ENCODE assay signal across 19 cellular contexts in genomic region chr12:124365726-124366430, GRCh38.
DNase-seq lines count a peak whose midpoint lies in the region; ATAC-seq and TF ChIP-seq lines count a peak whose summit lies in the region.
"Had no signal": no experiment of that assay in that cellular context is flagged by ENCODE, and none has a peak within 500 bp of the region (broad histone marks: within the 10 kb centered on the region; RNA-seq: fewer than 3 reads in every experiment).

No MANE protein-coding gene starts in this region.

- peaks cover 98% of the 10 kb centered on the region for H3K4me1 ChIP-seq in left ventricle myocardium inferior

- TF ChIP-seq CTCF in left ventricle myocardium inferior (IDR thresholded peaks at IDR 0.05; ENCODE audit: borderline replicate concordance) (no peak), type B pancreatic cell (conservative IDR thresholded peaks at IDR 0.05) (no peak), natural killer cell (IDR thresholded peaks at IDR 0.05) (no peak)

- peak overlapping the region; percentile 33 for H3K27ac ChIP-seq in left ventricle myocardium inferior (replicated peaks)
- H3K27ac ChIP-seq: SJSA1, thoracic aorta had no signal

- no peaks in the 10 kb centered on the region for H3K9me3 ChIP-seq in left ventricle myocardium inferior (replicated peaks)
- H3K9me3 ChIP-seq: adrenal gland, SJSA1, thoracic aorta had no signal

- H3K4me1 Mint-ChIP-seq in type B pancreatic cell (ENCODE audit: unreplicated experiment) (peaks cover 6% of the 10 kb centered on the region), natural killer cell (peaks cover 5 to 16% of the 10 kb centered on the region in 2 donors)

- H3K36me3 Mint-ChIP-seq in type B pancreatic cell (peaks cover 4% of the 10 kb centered on the region), natural killer cell (no peaks in the 10 kb centered on the region)

- H3K27ac Mint-ChIP-seq in type B pancreatic cell (peak overlapping the region; percentile 43), natural killer cell (peak overlapping the region in 1 of 2 donors; percentile 29)
- H3K27ac Mint-ChIP-seq: T-helper 2 cell treated with Interferon-gamma antibody and Interleukin-4, amounts not matched to agents 5 μg/mL and 100 μg/mL, for 36 hours had no signal

- H3K36me3 ChIP-seq in left ventricle myocardium inferior, result peaks cover 34% of the 10 kb centered on the region

- H3K9me3 Mint-ChIP-seq in type B pancreatic cell (no peaks in the 10 kb centered on the region), natural killer cell (no peaks in the 10 kb centered on the region)
- H3K9me3 Mint-ChIP-seq: T-helper 2 cell treated with Interferon-gamma antibody and Interleukin-4, amounts not matched to agents 5 μg/mL and 100 μg/mL, for 36 hours had no signal

- H3K27me3 Mint-ChIP-seq in type B pancreatic cell (no peaks in the 10 kb centered on the region), natural killer cell (ENCODE audit: low read depth in 2 of 2) (no peaks in the 10 kb centered on the region)

- intact Hi-C loops in left ventricle myocardium inferior (cut with micrococcal nuclease), result no loop called here
- intact Hi-C loops in left ventricle myocardium superior (cut with micrococcal nuclease), result no loop called here
- intact Hi-C loops in natural killer cell (cut with micrococcal nuclease), result no loop called here

- H3K27me3 ChIP-seq in left ventricle myocardium inferior (ENCODE audit: low read depth), result no peaks in the 10 kb centered on the region
- H3K27me3 ChIP-seq: adrenal gland, SJSA1 had no signal

- no peak for ATAC-seq in left ventricle myocardium superior
- ATAC-seq in natural killer cell, result no peak
- no peak for ATAC-seq in GM18873 (IDR thresholded peaks at IDR 0.05; ENCODE audit: low FRiP score, unreplicated experiment)
- ATAC-seq: left colon had no signal

- H3K4me3 ChIP-seq in left ventricle myocardium inferior, result no peak overlapping the region
- H3K4me3 ChIP-seq: adrenal gland, SJSA1, thoracic aorta had no signal

- H3K4me3 Mint-ChIP-seq in type B pancreatic cell (no peak overlapping the region), natural killer cell (no peak overlapping the region)
- H3K4me3 Mint-ChIP-seq: T-helper 2 cell treated with Interferon-gamma antibody and Interleukin-4, amounts not matched to agents 5 μg/mL and 100 μg/mL, for 36 hours had no signal

- DNase-seq in left ventricle myocardium inferior (no peak), left ventricle myocardium superior (no peak), globus pallidus (ENCODE audit: low spot score) (peak; percentile 89), nucleus accumbens (lab: John Stamatoyannopoulos, UW) (peak in 51 of 56 donors; percentile 14 to 94 (median 64)), type B pancreatic cell (ENCODE audit: extremely low spot score, unreplicated experiment) (no peak), natural killer cell (no peak)
- no peak for DNase-seq in activated CD4-positive, CD25-positive, alpha-beta regulatory T cell (lab: John Stamatoyannopoulos, UW)
- DNase-seq: 8988T; activated CD4-positive, CD25-positive, alpha-beta regulatory T cell treated with anti-CD3 and anti-CD28 coated beads, Interleukin-2, amount 50 U/mL, for 72 hours; adrenal gland; cerebellar nuclear complex; left colon; NCI-H1417 treated with DMSO at 0.1 percent for 48 hours; NCI-H2171; NCI-H82 had no signal

Comparison
In these comparisons a context has a peak if more than half of its experiments do, and no peak if none do; other contexts are left out.
1. DNase-seq: peak in globus pallidus (single experiment) and nucleus accumbens (51 of 56); none in left ventricle myocardium inferior (single experiment), left ventricle myocardium superior (single experiment), type B pancreatic cell (single experiment), natural killer cell (single experiment) and activated CD4-positive, CD25-positive, alpha-beta regulatory T cell (0 of 4).